ENCODE assay signal across 11 cellular contexts in genomic region chr11:16226245-16226644, GRCh38.
A peak's percentile ranks its signal among the peaks of the same experiment; 100 is the strongest.
DNase-seq lines count a peak whose midpoint lies in the region; ATAC-seq, FAIRE-seq and TF ChIP-seq lines count a peak whose summit lies in the region.
"Had no signal": no experiment of that assay in that cellular context is flagged by ENCODE, and none has a peak within 500 bp of the region (broad histone marks: within the 10 kb centered on the region; RNA-seq: fewer than 3 reads in every experiment).

No MANE protein-coding gene starts in this region.

- no peak for ATAC-seq in GM23338
- ATAC-seq in HG02759 (IDR thresholded peaks at IDR 0.05; ENCODE audit: unreplicated experiment) = no peak
- ATAC-seq in HG02840 (IDR thresholded peaks at IDR 0.05; ENCODE audit: low FRiP score, unreplicated experiment) = no peak
- ATAC-seq in natural killer cell = no peak
- ATAC-seq: activated T-cell treated with anti-CD3 and anti-CD28 coated beads, Interleukin-2, amount 50 U/mL, for 4 hours; natural killer cell treated with Interleukin-12 subunit alpha and Interleukin-12 subunit beta and Interleukin-15 and Interleukin-18, amount 100 ng/mL, for 72 hours had no signal

- no peaks in the 10 kb centered on the region for H3K79me2 ChIP-seq in GM23338 (replicated peaks; ENCODE audit: insufficient read depth)

- intact Hi-C loops in prostate gland (cut with DNase I) = no loop called here
- intact Hi-C loops in natural killer cell (cut with micrococcal nuclease) = no loop called here

- H3K27ac ChIP-seq in GM23338 (ENCODE audit: low read depth) (no peak overlapping the region), prostate gland (no peak overlapping the region)
- H3K27ac ChIP-seq: PC-9 had no signal

- DNase-seq in GM23338 (ENCODE audit: low spot score) = no peak
- DNase-seq in NCI-H226 = peak; percentile 42
- DNase-seq in epithelial cell of proximal tubule (ENCODE audit: low read depth) = peak; percentile 74
- DNase-seq in prostate gland (ENCODE audit: low spot score) = peak; percentile 77
- no peak for DNase-seq in GM19239 (ENCODE audit: insufficient read length, low spot score)
- DNase-seq in natural killer cell = no peak
- DNase-seq: activated T-cell treated with anti-CD3 and anti-CD28 coated beads, Interleukin-2, amount 50 U/mL, for 4 hours had no signal

- H3K4me2 ChIP-seq in GM23338 = no peak overlapping the region
- H3K4me2 ChIP-seq: PC-9 had no signal

- no peak for FAIRE-seq in GM19239 (lab: Jason Lieb, UNC)

- no peaks in the 10 kb centered on the region for H4K20me1 ChIP-seq in GM23338 (replicated peaks; ENCODE audit: insufficient read depth)

- no peaks in the 10 kb centered on the region for H3K9me3 ChIP-seq in prostate gland

- H3K27me3 ChIP-seq in GM23338 (ENCODE audit: insufficient read depth) (no peaks in the 10 kb centered on the region), prostate gland (replicated peaks; ENCODE audit: insufficient read depth) (no peaks in the 10 kb centered on the region)

- H3K9me3 Mint-ChIP-seq in GM23338 = no peaks in the 10 kb centered on the region
- peaks cover 3 to 4% of the 10 kb centered on the region in 2 donors for H3K9me3 Mint-ChIP-seq in natural killer cell

- H3K27ac Mint-ChIP-seq in GM23338 (peak overlapping the region; percentile 74; the same call in 1 of the 2 replicates), natural killer cell (no peak overlapping the region)
- H3K27ac Mint-ChIP-seq: natural killer cell treated with Interleukin-12 subunit alpha and Interleukin-12 subunit beta and Interleukin-15 and Interleukin-18, amount 100 ng/mL, for 72 hours had no signal

- H3K27me3 Mint-ChIP-seq in GM23338 (ENCODE audit: insufficient read depth, low read depth, poor library complexity) (no peaks in the 10 kb centered on the region), natural killer cell (ENCODE audit: low read depth in 2 of 2) (no peaks in the 10 kb centered on the region)
- H3K27me3 Mint-ChIP-seq: natural killer cell treated with Interleukin-12 subunit alpha and Interleukin-12 subunit beta and Interleukin-15 and Interleukin-18, amount 100 ng/mL, for 72 hours had no signal

- peaks cover 11% of the 10 kb centered on the region; the same call in 2 of the 3 replicates for H3K4me1 Mint-ChIP-seq in GM23338
- H3K4me1 Mint-ChIP-seq in natural killer cell = no peaks in the 10 kb centered on the region

- TF ChIP-seq POLR2A in prostate gland (IDR thresholded peaks at IDR 0.05) = no peak

- no peak for TF ChIP-seq CTCF in GM23338 (conservative IDR thresholded peaks at IDR 0.05; ENCODE audit: low read depth in 2 of 2)
- TF ChIP-seq CTCF in epithelial cell of proximal tubule (conservative IDR thresholded peaks at IDR 0.05; ENCODE audit: low read depth, low read length) = no peak
- TF ChIP-seq CTCF in prostate gland (IDR thresholded peaks at IDR 0.05) = no peak
- TF ChIP-seq CTCF in natural killer cell (IDR thresholded peaks at IDR 0.05) = no peak

- H2AFZ ChIP-seq in GM23338 = no peak overlapping the region
- H2AFZ ChIP-seq: PC-9 had no signal

- H3K9me2 ChIP-seq in GM23338 (ENCODE audit: insufficient read depth) = no peaks in the 10 kb centered on the region

- H3K36me3 ChIP-seq in GM23338 (ENCODE audit: insufficient read depth) (no peaks in the 10 kb centered on the region), prostate gland (no peaks in the 10 kb centered on the region)

- WGBS in prostate gland = 51% methylated on average over 3 of the region's 3 CpGs

- H3K4me1 ChIP-seq in GM23338 (ENCODE audit: insufficient read depth) (no peaks in the 10 kb centered on the region), prostate gland (replicated peaks) (no peaks in the 10 kb centered on the region)

- H3K4me3 Mint-ChIP-seq in GM23338 = no peak overlapping the region
- H3K4me3 Mint-ChIP-seq in natural killer cell = no peak overlapping the region
- H3K4me3 Mint-ChIP-seq: activated T-cell treated with anti-CD3 and anti-CD28 coated beads, Interleukin-2, amount 50 U/mL, for 4 hours; natural killer cell treated with Interleukin-12 subunit alpha and Interleukin-12 subunit beta and Interleukin-15 and Interleukin-18, amount 100 ng/mL, for 72 hours had no signal

- no peak overlapping the region for H3K4me3 ChIP-seq in GM23338
- no peak overlapping the region for H3K4me3 ChIP-seq in epithelial cell of proximal tubule (ENCODE audit: low read depth, low read length)
- no peak overlapping the region for H3K4me3 ChIP-seq in prostate gland
- H3K4me3 ChIP-seq: PC-9 had no signal

- no peaks in the 10 kb centered on the region for H3F3A ChIP-seq in GM23338 (replicated peaks; ENCODE audit: low read depth)

- H3K36me3 Mint-ChIP-seq in GM23338 (ENCODE audit: low read depth) (no peaks in the 10 kb centered on the region), natural killer cell (no peaks in the 10 kb centered on the region)
- H3K36me3 Mint-ChIP-seq: natural killer cell treated with Interleukin-12 subunit alpha and Interleukin-12 subunit beta and Interleukin-15 and Interleukin-18, amount 100 ng/mL, for 72 hours had no signal

TF ChIP-seq in GM23338, 12 proteins besides CTCF, POLR2A, EP300 and RAD21 (continues in another document):
- TF ChIP-seq EZH2 (IDR thresholded peaks at IDR 0.05; ENCODE audit: low read depth, unreplicated experiment) = no peak
- TF ChIP-seq STAT1 (IDR thresholded peaks at IDR 0.05; ENCODE audit: unreplicated experiment) = no peak
- TF ChIP-seq NANOG (IDR thresholded peaks at IDR 0.05; ENCODE audit: borderline replicate concordance) = no peak
- TF ChIP-seq, protein P1, sequence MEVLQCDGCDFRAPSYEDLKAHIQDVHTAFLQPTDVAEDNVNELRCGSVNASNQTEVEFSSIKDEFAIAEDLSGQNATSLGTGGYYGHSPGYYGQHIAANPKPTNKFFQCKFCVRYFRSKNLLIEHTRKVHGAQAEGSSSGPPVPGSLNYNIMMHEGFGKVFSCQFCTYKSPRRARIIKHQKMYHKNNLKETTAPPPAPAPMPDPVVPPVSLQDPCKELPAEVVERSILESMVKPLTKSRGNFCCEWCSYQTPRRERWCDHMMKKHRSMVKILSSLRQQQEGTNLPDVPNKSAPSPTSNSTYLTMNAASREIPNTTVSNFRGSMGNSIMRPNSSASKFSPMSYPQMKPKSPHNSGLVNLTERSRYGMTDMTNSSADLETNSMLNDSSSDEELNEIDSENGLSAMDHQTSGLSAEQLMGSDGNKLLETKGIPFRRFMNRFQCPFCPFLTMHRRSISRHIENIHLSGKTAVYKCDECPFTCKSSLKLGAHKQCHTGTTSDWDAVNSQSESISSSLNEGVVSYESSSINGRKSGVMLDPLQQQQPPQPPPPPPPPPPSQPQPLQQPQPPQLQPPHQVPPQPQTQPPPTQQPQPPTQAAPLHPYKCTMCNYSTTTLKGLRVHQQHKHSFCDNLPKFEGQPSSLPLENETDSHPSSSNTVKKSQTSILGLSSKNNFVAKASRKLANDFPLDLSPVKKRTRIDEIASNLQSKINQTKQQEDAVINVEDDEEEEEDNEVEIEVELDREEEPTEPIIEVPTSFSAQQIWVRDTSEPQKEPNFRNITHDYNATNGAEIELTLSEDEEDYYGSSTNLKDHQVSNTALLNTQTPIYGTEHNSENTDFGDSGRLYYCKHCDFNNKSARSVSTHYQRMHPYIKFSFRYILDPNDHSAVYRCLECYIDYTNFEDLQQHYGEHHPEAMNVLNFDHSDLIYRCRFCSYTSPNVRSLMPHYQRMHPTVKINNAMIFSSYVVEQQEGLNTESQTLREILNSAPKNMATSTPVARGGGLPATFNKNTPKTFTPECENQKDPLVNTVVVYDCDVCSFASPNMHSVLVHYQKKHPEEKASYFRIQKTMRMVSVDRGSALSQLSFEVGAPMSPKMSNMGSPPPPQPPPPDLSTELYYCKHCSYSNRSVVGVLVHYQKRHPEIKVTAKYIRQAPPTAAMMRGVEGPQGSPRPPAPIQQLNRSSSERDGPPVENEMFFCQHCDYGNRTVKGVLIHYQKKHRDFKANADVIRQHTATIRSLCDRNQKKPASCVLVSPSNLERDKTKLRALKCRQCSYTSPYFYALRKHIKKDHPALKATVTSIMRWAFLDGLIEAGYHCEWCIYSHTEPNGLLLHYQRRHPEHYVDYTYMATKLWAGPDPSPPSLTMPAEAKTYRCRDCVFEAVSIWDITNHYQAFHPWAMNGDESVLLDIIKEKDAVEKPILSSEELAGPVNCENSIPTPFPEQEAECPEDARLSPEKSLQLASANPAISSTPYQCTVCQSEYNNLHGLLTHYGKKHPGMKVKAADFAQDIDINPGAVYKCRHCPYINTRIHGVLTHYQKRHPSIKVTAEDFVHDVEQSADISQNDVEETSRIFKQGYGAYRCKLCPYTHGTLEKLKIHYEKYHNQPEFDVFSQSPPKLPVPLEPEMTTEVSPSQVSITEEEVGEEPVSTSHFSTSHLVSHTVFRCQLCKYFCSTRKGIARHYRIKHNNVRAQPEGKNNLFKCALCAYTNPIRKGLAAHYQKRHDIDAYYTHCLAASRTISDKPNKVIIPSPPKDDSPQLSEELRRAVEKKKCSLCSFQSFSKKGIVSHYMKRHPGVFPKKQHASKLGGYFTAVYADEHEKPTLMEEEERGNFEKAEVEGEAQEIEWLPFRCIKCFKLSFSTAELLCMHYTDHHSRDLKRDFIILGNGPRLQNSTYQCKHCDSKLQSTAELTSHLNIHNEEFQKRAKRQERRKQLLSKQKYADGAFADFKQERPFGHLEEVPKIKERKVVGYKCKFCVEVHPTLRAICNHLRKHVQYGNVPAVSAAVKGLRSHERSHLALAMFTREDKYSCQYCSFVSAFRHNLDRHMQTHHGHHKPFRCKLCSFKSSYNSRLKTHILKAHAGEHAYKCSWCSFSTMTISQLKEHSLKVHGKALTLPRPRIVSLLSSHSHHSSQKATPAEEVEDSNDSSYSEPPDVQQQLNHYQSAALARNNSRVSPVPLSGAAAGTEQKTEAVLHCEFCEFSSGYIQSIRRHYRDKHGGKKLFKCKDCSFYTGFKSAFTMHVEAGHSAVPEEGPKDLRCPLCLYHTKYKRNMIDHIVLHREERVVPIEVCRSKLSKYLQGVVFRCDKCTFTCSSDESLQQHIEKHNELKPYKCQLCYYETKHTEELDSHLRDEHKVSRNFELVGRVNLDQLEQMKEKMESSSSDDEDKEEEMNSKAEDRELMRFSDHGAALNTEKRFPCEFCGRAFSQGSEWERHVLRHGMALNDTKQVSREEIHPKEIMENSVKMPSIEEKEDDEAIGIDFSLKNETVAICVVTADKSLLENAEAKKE (CRISPR knock-in tag; IDR thresholded peaks at IDR 0.05) = no peak
- TF ChIP-seq ZNF331 (CRISPR knock-in tag; IDR thresholded peaks at IDR 0.05; ENCODE audit: low read depth) = no peak

Comparison
In these comparisons a context has a peak if more than half of its experiments do, and no peak if none do; other contexts are left out.
1. DNase-seq: peak in NCI-H226 (single experiment), epithelial cell of proximal tubule (single experiment) and prostate gland (single experiment); none in GM23338 (single experiment), GM19239 (single experiment) and natural killer cell (single experiment).